Comparison of ENCODE assay signal across 8 cellular contexts in genomic region chr19:49157445-49158224, GRCh38. TPM values are rescaled to one million over a fixed set of nuclear protein-coding genes. Genes with fewer than 3 reads are reported as not detected.
DNase-seq lines count a peak whose midpoint lies in the region; ATAC-seq and TF ChIP-seq lines count a peak whose summit lies in the region.

Gene TRPM4, plus strand, starts transcription at chr19:49157792. Its CDS starts 75 bp downstream, at chr19:49157867.

- CTCF ChIA-PET in CD8-positive, alpha-beta T cell (lab: Charles Lee) = interaction anchor here (3.0 kb wide), 1 partner anchor 60 kb away, joined by 10 read pairs; no protein-coding TSS in a partner anchor

- no peak within 1 kb of the TSS for H3K27ac ChIP-seq in CD8-positive, alpha-beta T cell (ENCODE audit: low read depth, low read length)
- H3K27ac ChIP-seq in right cardiac atrium (ENCODE audit: low read length) = peak within 1 kb of the TSS; percentile 96

- POLR2A ChIA-PET in CD8-positive, alpha-beta T cell (lab: Charles Lee) = no interaction called here

- peaks cover 5% of the 10 kb centered on the region for H3K27me3 ChIP-seq in CD8-positive, alpha-beta T cell (ENCODE audit: insufficient read depth, low read length)
- H3K27me3 ChIP-seq in right cardiac atrium (ENCODE audit: control insufficient read depth, insufficient read depth) = no peaks in the 10 kb centered on the region

- intact Hi-C loops in CD8-positive, alpha-beta T cell (cut with DNase I, micrococcal nuclease) = no loop called here
- intact Hi-C loops in right cardiac atrium (cut with DNase I) = loop anchor here in 1 of 4 donors (5.0 kb wide), 1 partner anchor 35 kb away; no protein-coding TSS in a partner anchor

- peak within 1 kb of the TSS; percentile 44 for H3K4me3 Mint-ChIP-seq in CD8-positive, alpha-beta T cell
- peak within 1 kb of the TSS; percentile 72 for H3K4me3 Mint-ChIP-seq in progenitor cell of endocrine pancreas (ENCODE audit: low read depth)

- H3K9me3 ChIP-seq in CD8-positive, alpha-beta T cell (ENCODE audit: low read length) = no peaks in the 10 kb centered on the region
- H3K9me3 ChIP-seq in right cardiac atrium (ENCODE audit: control insufficient read depth, low read length) = no peaks in the 10 kb centered on the region

- TF ChIP-seq CTCF in CD8-positive, alpha-beta T cell (IDR thresholded peaks at IDR 0.05) = no peak
- no peak for TF ChIP-seq CTCF in progenitor cell of endocrine pancreas (IDR thresholded peaks at IDR 0.05; ENCODE audit: unreplicated experiment)

- H3K9me3 Mint-ChIP-seq in CD8-positive, alpha-beta T cell = no peaks in the 10 kb centered on the region
- H3K9me3 Mint-ChIP-seq in progenitor cell of endocrine pancreas (ENCODE audit: low read depth) = peaks cover 8% of the 10 kb centered on the region

- under 1% methylated on average over 41 of the region's 41 CpGs for WGBS in right cardiac atrium

- H3K36me3 Mint-ChIP-seq in CD8-positive, alpha-beta T cell = no peaks in the 10 kb centered on the region
- peaks cover 2% of the 10 kb centered on the region for H3K36me3 Mint-ChIP-seq in progenitor cell of endocrine pancreas (ENCODE audit: insufficient read depth)

- H3K27ac Mint-ChIP-seq in CD8-positive, alpha-beta T cell = no peak within 1 kb of the TSS
- H3K27ac Mint-ChIP-seq in progenitor cell of endocrine pancreas = peak within 1 kb of the TSS; percentile 81

- ATAC-seq in CD8-positive, alpha-beta T cell = peak; percentile 56
- peak; percentile 89 for ATAC-seq in right cardiac atrium
- no peak for ATAC-seq in HG03095 (IDR thresholded peaks at IDR 0.05; ENCODE audit: unreplicated experiment)

- DNase-seq in CD8-positive, alpha-beta T cell = peak in 1 of 7 experiments; percentile 26
- DNase-seq in LHCN-M2 (ENCODE audit: low read depth) = peak; percentile 76
- peak; percentile 26 for DNase-seq in SHP77 treated with DMSO at 0.1 percent for 48 hours (lab: John Stamatoyannopoulos, UW)
- peak; percentile 90 for DNase-seq in astrocyte of the hippocampus (ENCODE audit: low read depth, low spot score)
- peak; percentile 96 to 98 (median 98) for DNase-seq in right cardiac atrium
- peak; percentile 89 for DNase-seq in progenitor cell of endocrine pancreas (ENCODE audit: low spot score, unreplicated experiment)
- no peak for DNase-seq in T-helper 9 cell

- H3K4me1 ChIP-seq in CD8-positive, alpha-beta T cell (ENCODE audit: insufficient read depth, low read length) = peaks cover 6% of the 10 kb centered on the region
- peaks cover 6% of the 10 kb centered on the region for H3K4me1 ChIP-seq in right cardiac atrium (ENCODE audit: control insufficient read depth, insufficient read depth, low read length)

- H3K27me3 Mint-ChIP-seq in CD8-positive, alpha-beta T cell (ENCODE audit: low read depth) = peaks cover 61% of the 10 kb centered on the region
- peaks cover 55% of the 10 kb centered on the region for H3K27me3 Mint-ChIP-seq in progenitor cell of endocrine pancreas

- no peak within 1 kb of the TSS for H3K4me3 ChIP-seq in CD8-positive, alpha-beta T cell (ENCODE audit: low read depth, low read length)
- peak within 1 kb of the TSS; percentile 55 for H3K4me3 ChIP-seq in right cardiac atrium (ENCODE audit: low read length)

- H3K4me1 Mint-ChIP-seq in CD8-positive, alpha-beta T cell (ENCODE audit: low read depth) = peaks cover 5% of the 10 kb centered on the region
- H3K4me1 Mint-ChIP-seq in progenitor cell of endocrine pancreas (ENCODE audit: low read depth) = peaks cover 16% of the 10 kb centered on the region

- H3K36me3 ChIP-seq in CD8-positive, alpha-beta T cell (ENCODE audit: insufficient read depth, low read length) = no peaks in the 10 kb centered on the region

RNA-seq across cellular contexts. Expression of gene TRPM4, which starts in this region (rescaled TPM):
- not detected for total RNA-seq in CD8-positive, alpha-beta T cell
- 13.9 and 14.2 TPM in 2 replicates for total RNA-seq in LHCN-M2 (2014; rRNA removed)
- polyA plus RNA-seq in LHCN-M2 (2012) = 18.9 TPM
- 10 to 100 TPM; 28.3 to 36.4 (median 33.6) TPM for total RNA-seq in right cardiac atrium
- polyA plus RNA-seq in right cardiac atrium = 32.5 TPM
- 16.9 and 17.7 TPM in 2 replicates for total RNA-seq in progenitor cell of endocrine pancreas

Comparison
In these comparisons a context has a peak if more than half of its experiments do, and no peak if none do; other contexts are left out.
1. RNA of gene TRPM4 (total RNA-seq): 28.3 to 36.4 TPM in right cardiac atrium, 16.9 to 17.7 TPM in progenitor cell of endocrine pancreas and 13.9 to 14.2 TPM in LHCN-M2; not detected in CD8-positive, alpha-beta T cell; every median in the first group is over 10 times any median in the second.
2. Peak in ATAC-seq in CD8-positive, alpha-beta T cell; RNA of the gene not detected or under 1 TPM.